Comparison of ENCODE assay signal across 22 cellular contexts in the genomic region with DNA sequence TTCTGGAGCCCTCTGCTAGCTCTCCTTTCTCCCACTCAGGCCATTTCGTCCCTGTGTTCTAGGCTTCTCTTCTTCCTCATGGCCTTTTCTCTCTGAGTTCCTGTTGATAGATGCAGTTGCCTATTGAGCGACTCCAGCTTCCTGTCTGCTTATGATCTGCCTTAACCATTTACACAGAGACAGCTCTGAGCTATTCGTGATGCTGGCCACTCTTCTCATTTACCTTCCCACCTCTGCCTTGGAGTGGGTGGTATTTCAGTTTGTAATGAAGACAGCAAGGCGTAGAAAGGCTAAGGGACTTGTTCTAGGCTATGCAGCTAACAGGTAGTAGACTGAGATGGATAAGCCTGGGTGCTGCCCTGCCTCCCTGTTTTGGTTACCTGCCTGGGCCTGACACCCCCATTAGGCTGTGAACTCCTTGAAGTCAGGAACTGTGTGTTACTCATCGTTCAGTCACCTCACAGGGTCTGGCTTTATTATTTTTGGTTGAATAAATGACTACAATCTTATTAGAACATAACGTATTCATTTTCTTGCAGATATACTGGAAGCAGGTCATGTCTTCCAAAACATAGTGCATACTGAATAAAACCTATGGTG. TPM values are rescaled to one million over a fixed set of nuclear protein-coding genes. Genes with fewer than 3 reads are reported as not detected.
DNase-seq lines count a peak whose midpoint lies in the region; ATAC-seq and TF ChIP-seq lines count a peak whose summit lies in the region.
"Had no signal": no experiment of that assay in that cellular context is flagged by ENCODE, and none has a peak within 500 bp of the region (broad histone marks: within the 10 kb centered on the region; RNA-seq: fewer than 3 reads in every experiment).

No MANE protein-coding gene starts in this region.

- TF ChIP-seq CTCF in progenitor cell of endocrine pancreas (IDR thresholded peaks at IDR 0.05; ENCODE audit: unreplicated experiment) (no peak), adrenal gland (IDR thresholded peaks at IDR 0.05) (no peak)

- H3K4me1 ChIP-seq in Karpas-422 (ENCODE audit: low read length) (no peaks in the 10 kb centered on the region), adrenal gland (replicated peaks in 1 of 2) (peaks cover 0 to 5% of the 10 kb centered on the region in 2 donors)

- POLR2A ChIA-PET in activated CD4-positive, alpha-beta memory T cell treated with anti-CD3 and anti-CD28 coated beads for 36 hours (lab: Charles Lee) = no interaction called here

- H3K27ac Mint-ChIP-seq in activated T-cell treated with anti-CD3 and anti-CD28 coated beads, Interleukin-2, amount 50 U/mL, for 72 hours = peak overlapping the region; percentile 74
- peak overlapping the region; percentile 46 for H3K27ac Mint-ChIP-seq in activated CD4-positive, alpha-beta memory T cell treated with anti-CD3 and anti-CD28 coated beads for 36 hours
- peak overlapping the region; percentile 21 for H3K27ac Mint-ChIP-seq in dendritic cell treated with granulocyte-macrophage colony-stimulating factor and Interleukin-4, amounts not matched to agents 40 ng/mL and 50 ng/mL, for 4 days
- peak overlapping the region; percentile 59 for H3K27ac Mint-ChIP-seq in progenitor cell of endocrine pancreas
- H3K27ac Mint-ChIP-seq: activated B cell treated with CpG ODN at 0.5 μM for 24 hours had no signal

- H3K36me3 ChIP-seq in Karpas-422 (ENCODE audit: insufficient read depth, low read length) (peaks cover 89% of the 10 kb centered on the region), adrenal gland (replicated peaks in 1 of 2) (peaks cover 0 to 91% of the 10 kb centered on the region in 2 donors)

- peaks cover 9 to 20% of the 10 kb centered on the region in 2 donors for H3K36me3 Mint-ChIP-seq in activated T-cell treated with anti-CD3 and anti-CD28 coated beads, Interleukin-2, amount 50 U/mL, for 72 hours (ENCODE audit: insufficient read depth in 2 of 2)
- peaks cover 32% of the 10 kb centered on the region for H3K36me3 Mint-ChIP-seq in activated CD4-positive, alpha-beta memory T cell treated with anti-CD3 and anti-CD28 coated beads for 36 hours
- peaks cover 38% of the 10 kb centered on the region for H3K36me3 Mint-ChIP-seq in dendritic cell treated with granulocyte-macrophage colony-stimulating factor and Interleukin-4, amounts not matched to agents 40 ng/mL and 50 ng/mL, for 4 days (ENCODE audit: low read depth)
- peaks cover 26% of the 10 kb centered on the region for H3K36me3 Mint-ChIP-seq in progenitor cell of endocrine pancreas (ENCODE audit: insufficient read depth)

- no peak overlapping the region for H3K4me2 ChIP-seq in Karpas-422 (ENCODE audit: low read depth, low read length, poor library complexity, severe bottlenecking)

- H3K4me3 Mint-ChIP-seq in activated T-cell treated with anti-CD3 and anti-CD28 coated beads, Interleukin-2, amount 50 U/mL, for 72 hours = peak overlapping the region; percentile 7 to 57
- H3K4me3 Mint-ChIP-seq in activated CD4-positive, alpha-beta memory T cell treated with anti-CD3 and anti-CD28 coated beads for 36 hours = no peak overlapping the region
- H3K4me3 Mint-ChIP-seq in dendritic cell treated with granulocyte-macrophage colony-stimulating factor and Interleukin-4, amounts not matched to agents 40 ng/mL and 50 ng/mL, for 4 days = no peak overlapping the region
- H3K4me3 Mint-ChIP-seq in progenitor cell of endocrine pancreas (ENCODE audit: low read depth) = no peak overlapping the region
- H3K4me3 Mint-ChIP-seq: activated B cell treated with CpG ODN at 0.5 μM for 24 hours had no signal

- 77 to 91% (median 84%) methylated on average over 6 of the region's 6 CpGs for WGBS in adrenal gland, 4 donors

- no peaks in the 10 kb centered on the region for H3K27me3 Mint-ChIP-seq in activated T-cell treated with anti-CD3 and anti-CD28 coated beads, Interleukin-2, amount 50 U/mL, for 72 hours (ENCODE audit: low read depth)
- H3K27me3 Mint-ChIP-seq in activated CD4-positive, alpha-beta memory T cell treated with anti-CD3 and anti-CD28 coated beads for 36 hours = no peaks in the 10 kb centered on the region
- no peaks in the 10 kb centered on the region for H3K27me3 Mint-ChIP-seq in dendritic cell treated with granulocyte-macrophage colony-stimulating factor and Interleukin-4, amounts not matched to agents 40 ng/mL and 50 ng/mL, for 4 days
- no peaks in the 10 kb centered on the region for H3K27me3 Mint-ChIP-seq in progenitor cell of endocrine pancreas
- H3K27me3 Mint-ChIP-seq: activated B cell treated with CpG ODN at 0.5 μM for 24 hours had no signal

- CTCF ChIA-PET in activated CD4-positive, alpha-beta memory T cell treated with anti-CD3 and anti-CD28 coated beads for 36 hours (lab: Charles Lee) = interaction anchor here (0.7 to 1.2 kb wide), 3 partner anchors 11 to 795 kb away, joined by 3 to 4 read pairs (median 4); no protein-coding TSS in a partner anchor

- peaks cover 22% of the 10 kb centered on the region for H3K79me2 ChIP-seq in Karpas-422 (ENCODE audit: low read length)

- H3K9me3 ChIP-seq in Karpas-422 (ENCODE audit: low read length) (no peaks in the 10 kb centered on the region), adrenal gland (replicated peaks in 1 of 3) (no peaks in the 10 kb centered on the region)
- H3K9me3 ChIP-seq: transverse colon had no signal

- peaks cover 8% of the 10 kb centered on the region for H3K4me1 Mint-ChIP-seq in activated T-cell treated with anti-CD3 and anti-CD28 coated beads, Interleukin-2, amount 50 U/mL, for 72 hours (ENCODE audit: low read depth)
- peaks cover 15% of the 10 kb centered on the region for H3K4me1 Mint-ChIP-seq in activated CD4-positive, alpha-beta memory T cell treated with anti-CD3 and anti-CD28 coated beads for 36 hours (ENCODE audit: low read depth)
- H3K4me1 Mint-ChIP-seq in dendritic cell treated with granulocyte-macrophage colony-stimulating factor and Interleukin-4, amounts not matched to agents 40 ng/mL and 50 ng/mL, for 4 days (ENCODE audit: low read depth) = peaks cover 7% of the 10 kb centered on the region
- no peaks in the 10 kb centered on the region for H3K4me1 Mint-ChIP-seq in progenitor cell of endocrine pancreas (ENCODE audit: low read depth)
- H3K4me1 Mint-ChIP-seq: activated B cell treated with CpG ODN at 0.5 μM for 24 hours had no signal

- H4K20me1 ChIP-seq in Karpas-422 (ENCODE audit: insufficient read depth, low read depth, low read length) = peaks cover 12% of the 10 kb centered on the region

- no peak for ATAC-seq in activated T-cell treated with anti-CD3 and anti-CD28 coated beads, Interleukin-2, amount 50 U/mL, for 72 hours (replicated peaks in 1 of 2)

- no peak overlapping the region for H3K27ac ChIP-seq in Karpas-422 (ENCODE audit: low read length)
- H3K27ac ChIP-seq in adrenal gland = no peak overlapping the region
- H3K27ac ChIP-seq: C4-2B, transverse colon had no signal

- H3K9me3 Mint-ChIP-seq in activated T-cell treated with anti-CD3 and anti-CD28 coated beads, Interleukin-2, amount 50 U/mL, for 72 hours = no peaks in the 10 kb centered on the region
- H3K9me3 Mint-ChIP-seq in activated CD4-positive, alpha-beta memory T cell treated with anti-CD3 and anti-CD28 coated beads for 36 hours = no peaks in the 10 kb centered on the region
- no peaks in the 10 kb centered on the region for H3K9me3 Mint-ChIP-seq in dendritic cell treated with granulocyte-macrophage colony-stimulating factor and Interleukin-4, amounts not matched to agents 40 ng/mL and 50 ng/mL, for 4 days
- no peaks in the 10 kb centered on the region for H3K9me3 Mint-ChIP-seq in progenitor cell of endocrine pancreas (ENCODE audit: low read depth)
- H3K9me3 Mint-ChIP-seq: activated B cell treated with CpG ODN at 0.5 μM for 24 hours had no signal

- DNase-seq in activated T-cell treated with anti-CD3 and anti-CD28 coated beads, Interleukin-2, amount 50 U/mL, for 72 hours = no peak
- DNase-seq in activated T-cell treated with anti-CD3 and anti-CD28 coated beads for 4 hours (no peak), progenitor cell of endocrine pancreas (ENCODE audit: low spot score, unreplicated experiment) (no peak), Karpas-422 (no peak), adrenal gland (no peak), NCI-H1048 (lab: John Stamatoyannopoulos, UW) (no peak)
- no peak for DNase-seq in activated CD4-positive, alpha-beta memory T cell treated with anti-CD3 and anti-CD28 coated beads for 36 hours
- DNase-seq: ACHN, activated B cell treated with CpG ODN at 0.5 μM for 24 hours, amniotic stem cell, DMS79 treated with DMSO at 0.1 percent for 48 hours, NCI-H1105 treated with DMSO at 0.1 percent for 48 hours, NCI-H2107, NCI-H524 treated with DMSO at 0.1 percent for 48 hours, SHP77, transverse colon had no signal

- no peak overlapping the region for H3K9ac ChIP-seq in Karpas-422 (ENCODE audit: low read length)

- no peak for TF ChIP-seq POLR2A in adrenal gland (IDR thresholded peaks at IDR 0.05)

- no peaks in the 10 kb centered on the region for H3K9me2 ChIP-seq in Karpas-422 (replicated peaks; ENCODE audit: insufficient read depth, low read length)

- no peaks in the 10 kb centered on the region for H3K27me3 ChIP-seq in Karpas-422 (ENCODE audit: low read length)
- no peaks in the 10 kb centered on the region for H3K27me3 ChIP-seq in adrenal gland
- H3K27me3 ChIP-seq: transverse colon had no signal

- intact Hi-C loops in activated CD4-positive, alpha-beta memory T cell treated with anti-CD3 and anti-CD28 coated beads for 36 hours (cut with micrococcal nuclease) = no loop called here
- intact Hi-C loops in dendritic cell treated with granulocyte-macrophage colony-stimulating factor and Interleukin-4, amounts not matched to agents 40 ng/mL and 50 ng/mL, for 4 days (cut with micrococcal nuclease) = no loop called here
- intact Hi-C loops in adrenal gland (cut with DNase I) = no loop called here

- no peak overlapping the region for H2AFZ ChIP-seq in Karpas-422 (ENCODE audit: low read length)

- H3K4me3 ChIP-seq in Karpas-422 (ENCODE audit: low read length) (no peak overlapping the region), adrenal gland (no peak overlapping the region)
- H3K4me3 ChIP-seq: transverse colon had no signal

RNA-seq across cellular contexts. Expression of gene ZBTB47, which starts 12.6 kb away (rescaled TPM):
- total RNA-seq in activated T-cell treated with anti-CD3 and anti-CD28 coated beads, Interleukin-2, amount 50 U/mL, for 72 hours = under 1 TPM; 0.55 to 0.69 TPM
- total RNA-seq in activated CD4-positive, alpha-beta memory T cell treated with anti-CD3 and anti-CD28 coated beads for 36 hours = 1 to 10 TPM; 1.0 to 1.1 TPM
- total RNA-seq in progenitor cell of endocrine pancreas (9.1 and 9.7 TPM in 2 replicates), adrenal gland (10 to 100 TPM; 21.6 to 39.4 (median 30.1) TPM)
- total RNA-seq in Karpas-422 (2014; rRNA removed; shearing (Covaris generic); ENCODE audit: low replicate concordance) = 0.07 and 0.11 TPM in 2 replicates
- 10 to 100 TPM in 2 of 3 donors, 1 to 10 TPM in 1; 7.0 to 23.6 (median 13.3) TPM for polyA plus RNA-seq in adrenal gland

RNA-seq across cellular contexts. Expression of gene NKTR, which starts 40.4 kb away (rescaled TPM):
- total RNA-seq in activated T-cell treated with anti-CD3 and anti-CD28 coated beads, Interleukin-2, amount 50 U/mL, for 72 hours = 100 to 1,000 TPM; 109 to 111 TPM
- total RNA-seq in activated CD4-positive, alpha-beta memory T cell treated with anti-CD3 and anti-CD28 coated beads for 36 hours = 10 to 100 TPM; 65.9 to 73.9 TPM
- total RNA-seq in progenitor cell of endocrine pancreas (142 and 155 TPM in 2 replicates), adrenal gland (100 to 1,000 TPM in 2 of 8 donors, 10 to 100 TPM in 6; 12.7 to 114 (median 49.4) TPM)
- total RNA-seq in Karpas-422 (2014; rRNA removed; shearing (Covaris generic); ENCODE audit: low replicate concordance) = 103 and 178 TPM in 2 replicates
- polyA plus RNA-seq in adrenal gland = 10 to 100 TPM; 34.3 to 64.7 (median 47.5) TPM

RNA-seq across cellular contexts. Expression of gene KLHL40, which starts 44.5 kb away (rescaled TPM):
- not detected for total RNA-seq in activated T-cell treated with anti-CD3 and anti-CD28 coated beads, Interleukin-2, amount 50 U/mL, for 72 hours
- not detected for total RNA-seq in activated CD4-positive, alpha-beta memory T cell treated with anti-CD3 and anti-CD28 coated beads for 36 hours
- total RNA-seq in progenitor cell of endocrine pancreas = not detected in 2 replicates
- total RNA-seq in Karpas-422 (2014; rRNA removed; shearing (Covaris generic); ENCODE audit: low replicate concordance) = not detected in 2 replicates
- total RNA-seq in adrenal gland = under 1 TPM in 2 of 8 donors, not detected in 6; 0.11 to 0.54 TPM
- under 1 TPM in 1 of 3 donors, not detected in 2; 0.03 TPM for polyA plus RNA-seq in adrenal gland
- total RNA-seq: activated B cell treated with CpG ODN at 0.5 μM for 24 hours; HT-29; renal cortical epithelial cell; T-helper 1 cell treated with Interleukin-12 subunit alpha and Interleukin-12 subunit beta and Interleukin-4 antibody, amounts not matched to agents 30 ng/mL and 1 ng/mL, for 36 hours had no signal
- polyA plus RNA-seq: neural cell had no signal

RNA-seq across cellular contexts. Expression of gene SS18L2, which starts 50.2 kb away (rescaled TPM):
- 10 to 100 TPM; 58.1 to 72.2 TPM for total RNA-seq in activated T-cell treated with anti-CD3 and anti-CD28 coated beads, Interleukin-2, amount 50 U/mL, for 72 hours
- total RNA-seq in activated CD4-positive, alpha-beta memory T cell treated with anti-CD3 and anti-CD28 coated beads for 36 hours = 10 to 100 TPM; 58.0 to 59.3 TPM
- 39.5 and 43.9 TPM in 2 replicates for total RNA-seq in progenitor cell of endocrine pancreas
- total RNA-seq in Karpas-422 (2014; rRNA removed; shearing (Covaris generic); ENCODE audit: low replicate concordance) = 57.5 and 105 TPM in 2 replicates
- total RNA-seq in adrenal gland = 10 to 100 TPM; 14.2 to 31.2 (median 19.4) TPM
- polyA plus RNA-seq in adrenal gland = 10 to 100 TPM; 25.8 to 43.0 (median 35.4) TPM

RNA-seq across cellular contexts. Expression of gene SEC22C, which starts 59.1 kb away (rescaled TPM):
- total RNA-seq in activated T-cell treated with anti-CD3 and anti-CD28 coated beads, Interleukin-2, amount 50 U/mL, for 72 hours = 10 to 100 TPM; 60.6 to 66.4 TPM
- total RNA-seq in activated CD4-positive, alpha-beta memory T cell treated with anti-CD3 and anti-CD28 coated beads for 36 hours = 10 to 100 TPM; 47.0 to 49.2 TPM
- 36.9 and 40.2 TPM in 2 replicates for total RNA-seq in progenitor cell of endocrine pancreas
- total RNA-seq in Karpas-422 (2014; rRNA removed; shearing (Covaris generic); ENCODE audit: low replicate concordance) = 36.4 and 49.8 TPM in 2 replicates
- total RNA-seq in adrenal gland = 10 to 100 TPM; 37.0 to 65.7 (median 43.0) TPM
- 10 to 100 TPM; 13.7 to 43.1 (median 19.6) TPM for polyA plus RNA-seq in adrenal gland

Comparison
In these comparisons a context has a peak if more than half of its experiments do, and no peak if none do; other contexts are left out.
1. H3K27ac Mint-ChIP-seq: peak in every context shown above with its lines; median percentile 74 in activated T-cell treated with anti-CD3 and anti-CD28 coated beads, Interleukin-2, amount 50 U/mL, for 72 hours; 59 in progenitor cell of endocrine pancreas; 46 in activated CD4-positive, alpha-beta memory T cell treated with anti-CD3 and anti-CD28 coated beads for 36 hours; 21 in dendritic cell treated with granulocyte-macrophage colony-stimulating factor and Interleukin-4, amounts not matched to agents 40 ng/mL and 50 ng/mL, for 4 days.
2. H3K4me3 Mint-ChIP-seq: peak in activated T-cell treated with anti-CD3 and anti-CD28 coated beads, Interleukin-2, amount 50 U/mL, for 72 hours (2 of 2); none in activated CD4-positive, alpha-beta memory T cell treated with anti-CD3 and anti-CD28 coated beads for 36 hours (single experiment), dendritic cell treated with granulocyte-macrophage colony-stimulating factor and Interleukin-4, amounts not matched to agents 40 ng/mL and 50 ng/mL, for 4 days (single experiment) and progenitor cell of endocrine pancreas (single experiment).